19 cellular contexts compared by ENCODE assay signal in genomic region chr7:136213012-136213411, GRCh38.
"Had no signal": no experiment of that assay in that cellular context is flagged by ENCODE, and none has a peak within 500 bp of the region (broad histone marks: within the 10 kb centered on the region; RNA-seq: fewer than 3 reads in every experiment).

No MANE protein-coding gene starts in this region.

- DNase-seq: hippocampal formation; hypothalamus; immature natural killer cell; islet precursor cell; kidney; kidney glomerular epithelial cell; left cardiac atrium; left colon; left lung; left ventricle myocardium inferior; left ventricle myocardium superior; lower lobe of right lung; mammary epithelial cell; mesenchymal stem cell; mesendoderm; midbrain; mucosa of descending colon; naive B cell; naive thymus-derived CD4-positive, alpha-beta T cell had no signal
